ENCODE assay signal across 1 cellular context in genomic region chr19:18203863-18204393, GRCh38.
A peak's percentile ranks its signal among the peaks of the same experiment; 100 is the strongest.
TF ChIP-seq lines count a peak whose summit lies in the region.

Gene RAB3A (minus strand): TSS chr19:18204042. CDS start chr19:18202740, 1,302 bp downstream.

TF ChIP-seq in HepG2, 621 proteins besides CTCF, POLR2A, EP300 and RAD21 (continued from another document and continues in another):
- 0 out of 2 replicates have a peak, but pooled peaks have one; percentile 23 for TF ChIP-seq ARID5B (CRISPR knock-in tag; IDR thresholded peaks at IDR 0.05)
- 0 out of 2 replicates have a peak, but pooled peaks have one; percentile 17 for TF ChIP-seq ISL2 (CRISPR knock-in tag; IDR thresholded peaks at IDR 0.05)
- TF ChIP-seq SSRP1 (CRISPR knock-in tag; IDR thresholded peaks at IDR 0.05): no peak
- TF ChIP-seq ZSCAN21 (CRISPR knock-in tag; IDR thresholded peaks at IDR 0.05; ENCODE audit: borderline replicate concordance): no peak; the same call in 1 of the 2 replicates
- TF ChIP-seq SP2 (CRISPR knock-in tag; IDR thresholded peaks at IDR 0.05): peak; percentile 99
- TF ChIP-seq PHF21A (CRISPR knock-in tag; IDR thresholded peaks at IDR 0.05): 0 out of 2 replicates have a peak, but pooled peaks have one; percentile 37
- no peak for TF ChIP-seq ETS1 (CRISPR knock-in tag; IDR thresholded peaks at IDR 0.05)
- TF ChIP-seq ZNF841 (CRISPR knock-in tag; IDR thresholded peaks at IDR 0.05; ENCODE audit: borderline replicate concordance): no peak
- TF ChIP-seq ZNF816 (CRISPR knock-in tag; IDR thresholded peaks at IDR 0.05; ENCODE audit: borderline replicate concordance): no peak
- no peak for TF ChIP-seq NAIF1 (CRISPR knock-in tag; IDR thresholded peaks at IDR 0.05; ENCODE audit: borderline replicate concordance)
- peak; percentile 37; the same call in 1 of the 2 replicates for TF ChIP-seq AHDC1 (CRISPR knock-in tag; IDR thresholded peaks at IDR 0.05; ENCODE audit: borderline replicate concordance)
- no peak for TF ChIP-seq DNMT1 (CRISPR knock-in tag; IDR thresholded peaks at IDR 0.05)
- no peak for TF ChIP-seq CEBPB (IDR thresholded peaks at IDR 0.05; ENCODE audit: borderline replicate concordance, low read depth, low read length)
- no peak for TF ChIP-seq ELK4 (CRISPR knock-in tag; IDR thresholded peaks at IDR 0.05; ENCODE audit: borderline replicate concordance)
- TF ChIP-seq ZNF253 (CRISPR knock-in tag; IDR thresholded peaks at IDR 0.05; ENCODE audit: borderline replicate concordance): no peak
- TF ChIP-seq DZIP1 (CRISPR knock-in tag; IDR thresholded peaks at IDR 0.05): no peak
- no peak for TF ChIP-seq ZNF629 (CRISPR knock-in tag; conservative IDR thresholded peaks at IDR 0.05)
- 0 out of 2 replicates have a peak, but pooled peaks have one; percentile 64 for TF ChIP-seq SNAI1 (CRISPR knock-in tag; IDR thresholded peaks at IDR 0.05; ENCODE audit: borderline replicate concordance)
- no peak; the same call in 1 of the 2 replicates for TF ChIP-seq MXD1 (CRISPR knock-in tag; IDR thresholded peaks at IDR 0.05)
- no peak for TF ChIP-seq NFRKB (IDR thresholded peaks at IDR 0.05)
- no peak for TF ChIP-seq MTF1 (CRISPR knock-in tag; IDR thresholded peaks at IDR 0.05)
- no peak for TF ChIP-seq U2AF2 (IDR thresholded peaks at IDR 0.05; ENCODE audit: low read depth, low read length)
- no peak for TF ChIP-seq SRSF1 (optimal IDR thresholded peaks at IDR 0.05; ENCODE audit: low read depth, low read length)
- TF ChIP-seq ZNF264 (CRISPR knock-in tag; IDR thresholded peaks at IDR 0.05): no peak
- TF ChIP-seq BCLAF1 (IDR thresholded peaks at IDR 0.05): no peak
- 0 out of 2 replicates have a peak, but pooled peaks have one; percentile 16 for TF ChIP-seq YEATS2 (CRISPR knock-in tag; IDR thresholded peaks at IDR 0.05; ENCODE audit: borderline replicate concordance)
- TF ChIP-seq THAP9 (CRISPR knock-in tag; IDR thresholded peaks at IDR 0.05; ENCODE audit: borderline replicate concordance): peak; percentile 24; the same call in 1 of the 2 replicates
- peak; percentile 68 for TF ChIP-seq GABPB1 (CRISPR knock-in tag; IDR thresholded peaks at IDR 0.05)
- TF ChIP-seq SATB2 (CRISPR knock-in tag; IDR thresholded peaks at IDR 0.05): no peak
- no peak for TF ChIP-seq ZNF589 (CRISPR knock-in tag; conservative IDR thresholded peaks at IDR 0.05)
- TF ChIP-seq SOX13 (IDR thresholded peaks at IDR 0.05): no peak
- TF ChIP-seq SOX13 (CRISPR knock-in tag; conservative IDR thresholded peaks at IDR 0.05 in 1 of 2, IDR thresholded peaks at IDR 0.05 in 1 of 2): no peak
- no peak for TF ChIP-seq KAT7 (CRISPR knock-in tag; IDR thresholded peaks at IDR 0.05; ENCODE audit: borderline replicate concordance)
- TF ChIP-seq SALL1 (CRISPR knock-in tag; IDR thresholded peaks at IDR 0.05): peak; percentile 28; the same call in 1 of the 2 replicates
- TF ChIP-seq EEA1 (CRISPR knock-in tag; IDR thresholded peaks at IDR 0.05; ENCODE audit: borderline replicate concordance): no peak
